In genomic region chr7:45594780-45595535, GRCh38 we compare ENCODE assay signal across 1 cellular context.
TF ChIP-seq lines count a peak whose summit lies in the region.

No MANE protein-coding gene starts in this region.

TF ChIP-seq in SK-N-SH, 30 proteins besides CTCF, POLR2A, EP300 and RAD21 (continued from another document):
- TF ChIP-seq PBX3 (IDR thresholded peaks at IDR 0.05) = no peak
- TF ChIP-seq NRF1 (IDR thresholded peaks at IDR 0.05; ENCODE audit: low read depth, low read length) = no peak
- no peak for TF ChIP-seq YY1 (IDR thresholded peaks at IDR 0.05; ENCODE audit: low read depth)
- TF ChIP-seq IRF3 (IDR thresholded peaks at IDR 0.05; ENCODE audit: low read depth, low read length) = no peak
- no peak for TF ChIP-seq SMC3 (IDR thresholded peaks at IDR 0.05; ENCODE audit: low read depth, low read length)
- 0 out of 2 replicates have a peak, but pooled peaks have one; percentile 23 for TF ChIP-seq FOXJ3 (CRISPR knock-in tag; IDR thresholded peaks at IDR 0.05)
- no peak for TF ChIP-seq RFX5 (IDR thresholded peaks at IDR 0.05; ENCODE audit: low read length)
- no peak for TF ChIP-seq ELF1 (IDR thresholded peaks at IDR 0.05)
- TF ChIP-seq FOXM1 (IDR thresholded peaks at IDR 0.05; ENCODE audit: low read depth) = no peak
- no peak for TF ChIP-seq JUND (IDR thresholded peaks at IDR 0.05)
- TF ChIP-seq CHD2 (IDR thresholded peaks at IDR 0.05; ENCODE audit: low read length, partially characterized antibody) = peak; percentile 37
- peak; percentile 88 for TF ChIP-seq GATA2 (CRISPR knock-in tag; IDR thresholded peaks at IDR 0.05)
- TF ChIP-seq POLR2AphosphoS5 (IDR thresholded peaks at IDR 0.05; ENCODE audit: low read depth, low read length) = no peak
